9 cellular contexts compared by ENCODE assay signal in the genomic region with DNA sequence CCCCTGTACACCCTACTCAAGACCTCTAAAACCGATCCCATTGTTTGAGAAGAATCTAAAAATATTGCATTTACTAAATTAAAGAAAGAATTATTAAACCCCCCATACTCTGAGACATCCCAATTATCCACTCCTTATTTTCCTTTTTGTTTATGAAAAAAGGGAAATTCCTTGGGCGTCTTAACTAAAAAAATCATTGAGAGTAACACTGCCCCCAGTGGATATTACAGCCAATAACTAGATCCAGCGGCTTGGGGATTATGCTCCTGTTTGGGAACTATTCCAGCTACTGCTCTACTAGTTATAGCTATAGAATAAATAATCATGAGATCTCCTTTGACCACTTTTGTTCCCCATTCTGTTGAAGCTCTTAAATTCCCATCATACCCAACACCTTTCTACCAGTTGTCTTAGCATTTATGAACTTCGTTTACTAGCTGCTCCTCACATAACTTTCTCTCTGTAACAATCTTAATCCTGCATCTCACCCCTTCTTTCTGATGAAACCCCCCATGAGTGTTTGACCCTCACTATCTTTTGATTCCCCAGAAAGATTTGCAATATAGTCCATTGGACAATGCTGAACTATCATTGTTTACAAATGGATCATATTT. TPM values are rescaled to one million over a fixed set of nuclear protein-coding genes. Genes with fewer than 3 reads are reported as not detected.
A peak's percentile ranks its signal among the peaks of the same experiment; 100 is the strongest.
DNase-seq lines count a peak whose midpoint lies in the region; ATAC-seq, FAIRE-seq and TF ChIP-seq lines count a peak whose summit lies in the region.
"Had no signal": no experiment of that assay in that cellular context is flagged by ENCODE, and none has a peak within 500 bp of the region (broad histone marks: within the 10 kb centered on the region; RNA-seq: fewer than 3 reads in every experiment).

No MANE protein-coding gene starts in this region.

- no peak for TF ChIP-seq POLR2A in K562 (conservative IDR thresholded peaks at IDR 0.05)

- H2AFZ ChIP-seq in K562 (ENCODE audit: low read depth, low read length) = peak overlapping the region; percentile 32; the same call in 1 of the 2 replicates

- in situ Hi-C loops in K562 (cut with MboI) = loop anchor here (25.0 kb wide), 2 partner anchors 553 to 803 kb away; partner anchors contain the start of gene TEX55
- in situ Hi-C loops in GM13976 (cut with MboI; ENCODE audit: low sequenced_read_pairs, unreplicated experiment) = loop anchor here (25.0 kb wide), 1 partner anchor 403 kb away; the partner anchor contains the start of gene ARHGAP31

- H3K4me1 ChIP-seq in K562 (replicated peaks in 1 of 2; ENCODE audit: control insufficient read depth in 2 of 2, insufficient read depth in 2 of 2, low read length in 2 of 2) (no peaks in the 10 kb centered on the region; a peak in 1 of 5 replicates), mucosa of descending colon (ENCODE audit: low read depth) (no peaks in the 10 kb centered on the region)
- H3K4me1 ChIP-seq: SJCRH30 had no signal

- no peak overlapping the region for H3K9ac ChIP-seq in K562 (ENCODE audit: insufficient read depth in 1 of 2, low read depth in 2 of 2, low read length in 2 of 2)

- no TSS peak for BruUV-seq in K562 (replicated peaks; lab: Mats Ljungman, UMichigan)

- no peaks in the 10 kb centered on the region for H3K9me3 ChIP-seq in K562 (replicated peaks; ENCODE audit: control insufficient read depth, insufficient read depth, low read depth, low read length)
- no peaks in the 10 kb centered on the region for H3K9me3 ChIP-seq in mucosa of descending colon
- H3K9me3 ChIP-seq: SJCRH30 had no signal

- peak in 1 of 2 experiments; percentile 27; a peak in 2 of 4 replicates for TF ChIP-seq RAD21 in K562 (CRISPR knock-in tag; conservative IDR thresholded peaks at IDR 0.05 in 1 of 2, IDR thresholded peaks at IDR 0.05 in 1 of 2)

- CTCF ChIA-PET in K562 (lab: Yijun Ruan, JAX; ENCODE audit: low intra/inter-chr PET ratio) = interaction anchor here (1.0 kb wide), 1 partner anchor 131 kb away, joined by 3 read pairs; no protein-coding TSS in a partner anchor

- peak; percentile 37 for FAIRE-seq in K562 (lab: Jason Lieb, UNC)

- no peaks in the 10 kb centered on the region for H3K27me3 ChIP-seq in K562 (ENCODE audit: control insufficient read depth in 2 of 2, insufficient read depth in 2 of 2, low read length in 2 of 2)
- H3K27me3 ChIP-seq: SJCRH30 had no signal

- no peaks in the 10 kb centered on the region for H3K9me1 ChIP-seq in K562 (ENCODE audit: control insufficient read depth, insufficient read depth, low read length)

- no peak overlapping the region for H3K4me2 ChIP-seq in K562 (ENCODE audit: insufficient read depth, low read length)

- H3K4me3 ChIP-seq in K562 = no peak overlapping the region
- H3K4me3 ChIP-seq in mucosa of descending colon = no peak overlapping the region
- H3K4me3 ChIP-seq: SJCRH30 had no signal

- no peaks in the 10 kb centered on the region for H3K36me3 ChIP-seq in K562 (ENCODE audit: control insufficient read depth, insufficient read depth, low read length)
- H3K36me3 ChIP-seq in mucosa of descending colon (ENCODE audit: low read depth) = no peaks in the 10 kb centered on the region
- H3K36me3 ChIP-seq: SJCRH30 had no signal

- peak; percentile 24 for DNase-seq in COR-L47 (lab: John Stamatoyannopoulos, UW)
- DNase-seq in HuH-7 (ENCODE audit: low spot score) = peak; percentile 45
- DNase-seq in K562 (ENCODE audit: extremely low read depth in 1 of 4, low spot score in 3 of 4) = peak; percentile 9 to 29 (median 16)
- DNase-seq in mucosa of descending colon = no peak
- no peak for DNase-seq in GM13976 (ENCODE audit: low spot score)
- no peak for DNase-seq in GF-D8 (lab: John Stamatoyannopoulos, UW)
- no peak for DNase-seq in amygdala (lab: John Stamatoyannopoulos, UW)
- no peak for DNase-seq in ecto neural progenitor cell (ENCODE audit: low spot score)

- 9% methylated on average over 4 of the region's 4 CpGs for WGBS in K562 (ENCODE audit: insufficient coverage, low coverage, missing lambda C conversion rate)

- no peak overlapping the region for H3K27ac ChIP-seq in K562 (ENCODE audit: extremely low read depth, low read depth, low read length)
- H3K27ac ChIP-seq: SJCRH30 had no signal

- intact Hi-C loops in K562 (cut with micrococcal nuclease) = no loop called here
- intact Hi-C loops in mucosa of descending colon (cut with DNase I, micrococcal nuclease) = no loop called here

- ATAC-seq in K562 (peak; percentile 73), mucosa of descending colon (peak; percentile 47)

- POLR2A ChIA-PET in K562 (lab: Yijun Ruan, JAX) = interaction anchor here (0.7 kb wide), 1 partner anchor 185 kb away, joined by 7 read pairs; no protein-coding TSS in a partner anchor

- no peaks in the 10 kb centered on the region for H3K79me2 ChIP-seq in K562 (ENCODE audit: control insufficient read depth, insufficient read depth, low read length)

- H4K20me1 ChIP-seq in K562 (replicated peaks; ENCODE audit: control insufficient read depth, insufficient read depth, low read length) = no peaks in the 10 kb centered on the region

- no peak for TF ChIP-seq EP300 in K562 (IDR thresholded peaks at IDR 0.05; ENCODE audit: low read length)

- TF ChIP-seq CTCF in K562 (IDR thresholded peaks at IDR 0.05 in 2 of 3, conservative IDR thresholded peaks at IDR 0.05 in 1 of 3; ENCODE audit: insufficient read depth in 2 of 3, low read depth in 1 of 3, low read length in 3 of 3) (peak; percentile 17 to 49 (median 42); a peak in 4 of 6 replicates), mucosa of descending colon (IDR thresholded peaks at IDR 0.05) (no peak), GM13976 (IDR thresholded peaks at IDR 0.05; ENCODE audit: borderline replicate concordance, control extremely low read depth, extremely low read depth, insufficient read depth, missing control alignments) (no peak)

RNA-seq across cellular contexts. Expression of gene CFAP91, which starts 12.7 kb away (rescaled TPM):
- total RNA-seq in K562 (2011; cell fraction: chromatin; rRNA removed; ENCODE audit: low replicate concordance) = not detected in 2 replicates
- total RNA-seq in K562 (2011; cell fraction: nucleolus; rRNA removed) = not detected in 2 replicates
- not detected in 2 replicates for total RNA-seq in K562 (2011; cell fraction: nucleoplasm; rRNA removed)
- not detected in 2 replicates for total RNA-seq in K562 (2014; rRNA removed)
- not detected in 2 replicates for total RNA-seq in K562 (2014; rRNA removed; fragmentation: Illumina TruSeq; extraction: Trizol)
- not detected in 2 replicates for total RNA-seq in K562 (2015; rRNA removed; fragmentation: Illumina TruSeq; extraction: Trizol)
- not detected in 2 replicates for total RNA-seq in K562 (2021)
- not detected in 2 replicates for polyA plus RNA-seq in K562 (2011; rRNA removed)
- polyA plus RNA-seq in K562 (2011; cell fraction: cytosol; rRNA removed) = not detected in 2 replicates
- not detected in 2 replicates for polyA plus RNA-seq in K562 (2011; cell fraction: nucleus; rRNA removed)
- not detected in 2 replicates for polyA plus RNA-seq in K562 (2012)
- not detected in 2 replicates for polyA plus RNA-seq in K562 (2014; fragmentation: Illumina TruSeq; extraction: Trizol)
- not detected for polyA plus RNA-seq in K562 (2014; fragmentation: Nextera tagmentation; extraction: Ambion mirVana)
- polyA plus RNA-seq in K562 (2014; rRNA removed) = not detected in 2 replicates
- polyA minus RNA-seq in K562 (2011; rRNA and poly(A)+ RNA removed) = not detected in 2 replicates
- not detected in 2 replicates for polyA minus RNA-seq in K562 (2011; cell fraction: cytosol; rRNA and poly(A)+ RNA removed)
- polyA minus RNA-seq in K562 (2011; cell fraction: nucleus; rRNA and poly(A)+ RNA removed) = not detected in 2 replicates
- 1 to 10 TPM in 2 of 3 donors, under 1 TPM in 1; 0.51 to 6.2 (median 3.3) TPM for total RNA-seq in mucosa of descending colon

RNA-seq across cellular contexts. Expression of gene COX17, which starts 12.9 kb away (rescaled TPM):
- total RNA-seq in K562 (2011; cell fraction: chromatin; rRNA removed; ENCODE audit: low replicate concordance) = 10.0 and 11.6 TPM in 2 replicates
- 8.0 and 8.3 TPM in 2 replicates for total RNA-seq in K562 (2011; cell fraction: nucleolus; rRNA removed)
- 13.7 and 24.1 TPM in 2 replicates for total RNA-seq in K562 (2011; cell fraction: nucleoplasm; rRNA removed)
- 64.5 and 69.3 TPM in 2 replicates for total RNA-seq in K562 (2014; rRNA removed)
- 47.9 and 51.6 TPM in 2 replicates for total RNA-seq in K562 (2014; rRNA removed; fragmentation: Illumina TruSeq; extraction: Trizol)
- total RNA-seq in K562 (2015; rRNA removed; fragmentation: Illumina TruSeq; extraction: Trizol) = 52.6 and 60.6 TPM in 2 replicates
- 34.3 and 44.2 TPM in 2 replicates for total RNA-seq in K562 (2021)
- polyA plus RNA-seq in K562 (2011; rRNA removed) = 29.1 and 32.2 TPM in 2 replicates
- polyA plus RNA-seq in K562 (2011; cell fraction: cytosol; rRNA removed) = 15.7 and 25.9 TPM in 2 replicates
- 14.5 and 23.5 TPM in 2 replicates for polyA plus RNA-seq in K562 (2011; cell fraction: nucleus; rRNA removed)
- polyA plus RNA-seq in K562 (2012) = 47.8 and 81.9 TPM in 2 replicates
- polyA plus RNA-seq in K562 (2014; fragmentation: Illumina TruSeq; extraction: Trizol) = 32.5 and 40.8 TPM in 2 replicates
- 100 to 1,000 TPM; 147 to 167 TPM for polyA plus RNA-seq in K562 (2014; fragmentation: Nextera tagmentation; extraction: Ambion mirVana)
- 102 and 121 TPM in 2 replicates for polyA plus RNA-seq in K562 (2014; rRNA removed)
- polyA minus RNA-seq in K562 (2011; rRNA and poly(A)+ RNA removed) = 10.1 TPM in 2 replicates
- 5.0 and 8.6 TPM in 2 replicates for polyA minus RNA-seq in K562 (2011; cell fraction: cytosol; rRNA and poly(A)+ RNA removed)
- polyA minus RNA-seq in K562 (2011; cell fraction: nucleus; rRNA and poly(A)+ RNA removed) = 12.9 and 22.1 TPM in 2 replicates
- total RNA-seq in mucosa of descending colon = 10 to 100 TPM; 45.5 to 56.4 (median 52.4) TPM

RNA-seq across cellular contexts. Expression of gene POPDC2, which starts 29.8 kb away (rescaled TPM):
- 0.21 and 0.30 TPM in 2 replicates for total RNA-seq in K562 (2011; cell fraction: chromatin; rRNA removed; ENCODE audit: low replicate concordance)
- total RNA-seq in K562 (2011; cell fraction: nucleolus; rRNA removed) = 0.33 TPM in 1 of 2 replicates, not detected in the other
- total RNA-seq in K562 (2011; cell fraction: nucleoplasm; rRNA removed) = 0.44 and 0.69 TPM in 2 replicates
- total RNA-seq in K562 (2014; rRNA removed) (0.08 TPM in 1 of 2 replicates, not detected in the other), K562 (2014; rRNA removed; fragmentation: Illumina TruSeq; extraction: Trizol) (not detected in 2 replicates), K562 (2015; rRNA removed; fragmentation: Illumina TruSeq; extraction: Trizol) (0.41 TPM in 1 of 2 replicates, not detected in the other), K562 (2021) (0.13 TPM in 1 of 2 replicates, not detected in the other), mucosa of descending colon (10 to 100 TPM in 1 of 3 donors, 1 to 10 TPM in 2; 4.2 to 89.0 (median 7.1) TPM)
- polyA plus RNA-seq in K562 (2011; rRNA removed) (0.13 and 0.28 TPM in 2 replicates), K562 (2014; fragmentation: Illumina TruSeq; extraction: Trizol) (0.09 and 0.17 TPM in 2 replicates), K562 (2014; fragmentation: Nextera tagmentation; extraction: Ambion mirVana) (under 1 TPM; 0.08 to 0.31 TPM), K562 (2014; rRNA removed) (0.32 and 1.00 TPM in 2 replicates)
- polyA plus RNA-seq in K562 (2011; cell fraction: cytosol; rRNA removed) = 0.09 TPM in 1 of 2 replicates, not detected in the other
- polyA plus RNA-seq in K562 (2011; cell fraction: nucleus; rRNA removed) = 0.24 and 0.34 TPM in 2 replicates
- polyA plus RNA-seq in K562 (2012) = 0.30 and 1.3 TPM in 2 replicates
- 0.11 and 0.18 TPM in 2 replicates for polyA minus RNA-seq in K562 (2011; rRNA and poly(A)+ RNA removed)
- polyA minus RNA-seq in K562 (2011; cell fraction: cytosol; rRNA and poly(A)+ RNA removed) = not detected in 2 replicates
- polyA minus RNA-seq in K562 (2011; cell fraction: nucleus; rRNA and poly(A)+ RNA removed) = 0.44 TPM in 1 of 2 replicates, not detected in the other

Comparison
In these comparisons a context has a peak if more than half of its experiments do, and no peak if none do; other contexts are left out.
1. DNase-seq: peak in COR-L47 (single experiment), HuH-7 (single experiment) and K562 (4 of 4); none in mucosa of descending colon (0 of 3), GM13976 (single experiment), GF-D8 (single experiment), amygdala (0 of 56) and ecto neural progenitor cell (single experiment).
2. CTCF ChIP-seq: peak in K562 (3 of 3); none in mucosa of descending colon (single experiment) and GM13976 (single experiment).